In the genomic region with DNA sequence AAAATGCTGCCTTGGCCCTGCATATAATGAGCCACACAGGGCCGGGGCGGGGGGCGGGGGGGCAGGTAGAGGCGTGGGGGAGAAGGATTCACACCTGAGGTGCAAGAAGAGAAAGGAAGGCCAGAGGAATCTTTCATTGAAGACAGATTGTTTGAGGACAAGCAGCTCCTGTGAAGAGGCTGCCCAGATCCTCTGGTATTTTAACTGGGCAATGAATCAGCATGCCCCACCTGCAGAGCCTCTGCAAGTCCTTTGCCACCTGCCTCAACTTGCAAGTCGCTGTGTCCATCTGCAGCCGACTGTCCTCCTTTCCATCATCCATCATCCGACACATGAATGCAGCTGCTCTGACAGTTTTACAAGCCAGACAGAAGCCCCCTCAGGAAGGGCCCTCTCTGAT, we compare ENCODE assay signal across 16 cellular contexts. TPM values are rescaled to one million over a fixed set of nuclear protein-coding genes. Genes with fewer than 3 reads are reported as not detected.
DNase-seq lines count a peak whose midpoint lies in the region; ATAC-seq, FAIRE-seq and TF ChIP-seq lines count a peak whose summit lies in the region.
"Had no signal": no experiment of that assay in that cellular context is flagged by ENCODE, and none has a peak within 500 bp of the region (broad histone marks: within the 10 kb centered on the region; RNA-seq: fewer than 3 reads in every experiment).

No MANE protein-coding gene starts in this region.

- H3K4me3 ChIP-seq in left lung, result no peak overlapping the region

- intact Hi-C loops in left lung (cut with DNase I), result loop anchor here in 1 of 2 donors (5.0 kb wide), 2 partner anchors 63 to 73 kb away; no protein-coding TSS in a partner anchor

- H3K36me3 Mint-ChIP-seq in progenitor cell of endocrine pancreas (ENCODE audit: insufficient read depth), result peaks cover 1% of the 10 kb centered on the region
- H3K36me3 Mint-ChIP-seq: activated CD8-positive, alpha-beta memory T cell treated with anti-CD3 and anti-CD28 coated beads, Interleukin-2, amount 10 ng/mL, durations not matched to agents 7 days and 5 days; naive B cell had no signal

- FAIRE-seq in HTR-8/SVneo (lab: Jason Lieb, UNC), result no peak

- DNase-seq in HPDE6-E6E7 (ENCODE audit: extremely low spot score), result peak; percentile 63
- peak; percentile 36 for DNase-seq in SW480 (ENCODE audit: low spot score)
- peak; percentile 21 for DNase-seq in glomerular visceral epithelial cell (ENCODE audit: extremely low spot score)
- no peak for DNase-seq in progenitor cell of endocrine pancreas (ENCODE audit: low spot score, unreplicated experiment)
- no peak for DNase-seq in HTR-8/SVneo (ENCODE audit: insufficient read length, low spot score)
- DNase-seq in left lung, result no peak

- ATAC-seq in HG02870 (IDR thresholded peaks at IDR 0.05; ENCODE audit: unreplicated experiment), result no peak
- no peak for ATAC-seq in left lung
- ATAC-seq in activated CD4-positive, CD25-positive, alpha-beta regulatory T cell treated with anti-CD3 and anti-CD28 coated beads, Interleukin-2, amount 50 U/mL, for 24 hours, result no peak

- peaks cover 21 to 39% of the 10 kb centered on the region in 2 donors for H3K27me3 ChIP-seq in left lung

- H3K4me3 Mint-ChIP-seq in progenitor cell of endocrine pancreas (ENCODE audit: low read depth), result peak overlapping the region; percentile 16
- H3K4me3 Mint-ChIP-seq: activated CD8-positive, alpha-beta memory T cell treated with anti-CD3 and anti-CD28 coated beads, Interleukin-2, amount 10 ng/mL, durations not matched to agents 7 days and 5 days; activated naive CD4-positive, alpha-beta T cell treated with anti-CD3 and anti-CD28 coated beads for 36 hours; activated T-cell treated with anti-CD3 and anti-CD28 coated beads, Interleukin-2, amount 50 U/mL, for 72 hours; CD14-positive monocyte; naive B cell had no signal

- no peak overlapping the region for H3K27ac ChIP-seq in left lung
- H3K27ac ChIP-seq: WERI-Rb-1 had no signal

- peak overlapping the region; percentile 54 for H3K27ac Mint-ChIP-seq in progenitor cell of endocrine pancreas
- H3K27ac Mint-ChIP-seq: activated CD8-positive, alpha-beta memory T cell treated with anti-CD3 and anti-CD28 coated beads, Interleukin-2, amount 10 ng/mL, durations not matched to agents 7 days and 5 days; activated naive CD4-positive, alpha-beta T cell treated with anti-CD3 and anti-CD28 coated beads for 36 hours; activated T-cell treated with anti-CD3 and anti-CD28 coated beads, Interleukin-2, amount 50 U/mL, for 72 hours had no signal

- peaks cover 0 to 15% of the 10 kb centered on the region in 2 donors for H3K4me1 ChIP-seq in left lung

- H3K9me3 Mint-ChIP-seq in progenitor cell of endocrine pancreas (ENCODE audit: low read depth), result no peaks in the 10 kb centered on the region
- H3K9me3 Mint-ChIP-seq: activated naive CD4-positive, alpha-beta T cell treated with anti-CD3 and anti-CD28 coated beads for 36 hours; activated T-cell treated with anti-CD3 and anti-CD28 coated beads, Interleukin-2, amount 50 U/mL, for 72 hours; naive B cell had no signal

- H3K27me3 Mint-ChIP-seq in progenitor cell of endocrine pancreas, result peaks cover 25% of the 10 kb centered on the region

- H3K36me3 ChIP-seq in left lung, result no peaks in the 10 kb centered on the region
- H3K36me3 ChIP-seq: WERI-Rb-1 had no signal

- H3K9me3 ChIP-seq in left lung, result no peaks in the 10 kb centered on the region

- TF ChIP-seq CTCF in progenitor cell of endocrine pancreas (IDR thresholded peaks at IDR 0.05; ENCODE audit: unreplicated experiment), result no peak
- TF ChIP-seq CTCF in left lung (IDR thresholded peaks at IDR 0.05), result no peak

- peaks cover 9% of the 10 kb centered on the region for H3K4me1 Mint-ChIP-seq in progenitor cell of endocrine pancreas (ENCODE audit: low read depth)
- H3K4me1 Mint-ChIP-seq: activated CD8-positive, alpha-beta memory T cell treated with anti-CD3 and anti-CD28 coated beads, Interleukin-2, amount 10 ng/mL, durations not matched to agents 7 days and 5 days; naive B cell had no signal

RNA-seq across cellular contexts. Expression of a gene that starts 1.2 kb away (rescaled TPM):
- 0.42 and 0.43 TPM in 2 replicates for total RNA-seq in progenitor cell of endocrine pancreas
- total RNA-seq in left lung, result under 1 TPM in 1 of 2 donors, not detected in 1; 0.12 TPM
- total RNA-seq: activated CD8-positive, alpha-beta memory T cell treated with anti-CD3 and anti-CD28 coated beads, Interleukin-2, amount 10 ng/mL, durations not matched to agents 7 days and 5 days; activated naive CD4-positive, alpha-beta T cell treated with anti-CD3 and anti-CD28 coated beads for 36 hours; activated T-cell treated with anti-CD3 and anti-CD28 coated beads, Interleukin-2, amount 50 U/mL, for 72 hours; HT1080; osteocyte had no signal

RNA-seq across cellular contexts. Expression of a gene that starts 18.9 kb away (rescaled TPM):
- 58.0 and 58.3 TPM in 2 replicates for total RNA-seq in progenitor cell of endocrine pancreas
- total RNA-seq in left lung, result 100 to 1,000 TPM in 1 of 2 donors, 10 to 100 TPM in 1; 95.8 to 105 TPM

RNA-seq across cellular contexts. Expression of a gene that starts 20.4 kb away (rescaled TPM):
- total RNA-seq in progenitor cell of endocrine pancreas (0.07 TPM in 1 of 2 replicates, not detected in the other), left lung (not detected)
- total RNA-seq: activated CD8-positive, alpha-beta memory T cell treated with anti-CD3 and anti-CD28 coated beads, Interleukin-2, amount 10 ng/mL, durations not matched to agents 7 days and 5 days; activated naive CD4-positive, alpha-beta T cell treated with anti-CD3 and anti-CD28 coated beads for 36 hours; activated T-cell treated with anti-CD3 and anti-CD28 coated beads, Interleukin-2, amount 50 U/mL, for 72 hours; osteocyte had no signal

Comparison
In these comparisons a context has a peak if more than half of its experiments do, and no peak if none do; other contexts are left out.
1. DNase-seq: peak in HPDE6-E6E7 (single experiment), SW480 (single experiment) and glomerular visceral epithelial cell (single experiment); none in progenitor cell of endocrine pancreas (single experiment), HTR-8/SVneo (single experiment) and left lung (0 of 2).